In genomic region chr22:17368727-17369552, GRCh38 we compare ENCODE assay signal across 9 cellular contexts. TPM values are rescaled to one million over a fixed set of nuclear protein-coding genes. Genes with fewer than 3 reads are reported as not detected.
DNase-seq lines count a peak whose midpoint lies in the region; ATAC-seq and TF ChIP-seq lines count a peak whose summit lies in the region.
"Had no signal": no experiment of that assay in that cellular context is flagged by ENCODE, and none has a peak within 500 bp of the region (broad histone marks: within the 10 kb centered on the region; RNA-seq: fewer than 3 reads in every experiment).

CECR2 (plus strand) TSS chr22:17369460; CDS start chr22:17369784, 324 bp downstream.

- no peak for TF ChIP-seq CTCF in brain (conservative IDR thresholded peaks at IDR 0.05)

- no peaks in the 10 kb centered on the region for H3K9me3 Mint-ChIP-seq in activated CD4-positive, alpha-beta memory T cell treated with anti-CD3 and anti-CD28 coated beads for 36 hours
- H3K9me3 Mint-ChIP-seq in activated CD4-positive, alpha-beta memory T cell treated with anti-CD3 and anti-CD28 coated beads, Interleukin-2, amount 10 ng/mL, durations not matched to agents 7 days and 5 days, result no peaks in the 10 kb centered on the region
- H3K9me3 Mint-ChIP-seq in brain, result peaks cover 0 to 2% (median 0%) of the 10 kb centered on the region in 5 experiments
- no peaks in the 10 kb centered on the region for H3K9me3 Mint-ChIP-seq in stimulated activated effector memory CD8-positive, alpha-beta T cell treated with anti-CD3 and anti-CD28 coated beads, Interleukin-12 subunit alpha, Interleukin-12 subunit beta, amount 100 ng/mL, for 72 hours

- POLR2A ChIA-PET in activated CD4-positive, alpha-beta memory T cell treated with anti-CD3 and anti-CD28 coated beads for 36 hours (lab: Charles Lee), result no interaction called here
- POLR2A ChIA-PET in activated CD4-positive, alpha-beta memory T cell treated with anti-CD3 and anti-CD28 coated beads, Interleukin-2, amount 10 ng/mL, durations not matched to agents 7 days and 5 days (lab: Charles Lee), result no interaction called here

- peaks cover 53% of the 10 kb centered on the region for H3K27me3 Mint-ChIP-seq in activated CD4-positive, alpha-beta memory T cell treated with anti-CD3 and anti-CD28 coated beads for 36 hours
- peaks cover 63% of the 10 kb centered on the region for H3K27me3 Mint-ChIP-seq in activated CD4-positive, alpha-beta memory T cell treated with anti-CD3 and anti-CD28 coated beads, Interleukin-2, amount 10 ng/mL, durations not matched to agents 7 days and 5 days
- peaks cover 12% of the 10 kb centered on the region for H3K27me3 Mint-ChIP-seq in brain

- H3K4me1 Mint-ChIP-seq in activated CD4-positive, alpha-beta memory T cell treated with anti-CD3 and anti-CD28 coated beads for 36 hours (ENCODE audit: low read depth), result peaks cover 22% of the 10 kb centered on the region
- peaks cover 18% of the 10 kb centered on the region for H3K4me1 Mint-ChIP-seq in activated CD4-positive, alpha-beta memory T cell treated with anti-CD3 and anti-CD28 coated beads, Interleukin-2, amount 10 ng/mL, durations not matched to agents 7 days and 5 days
- peaks cover 51% of the 10 kb centered on the region for H3K4me1 Mint-ChIP-seq in brain
- H3K4me1 Mint-ChIP-seq in stimulated activated effector memory CD8-positive, alpha-beta T cell treated with anti-CD3 and anti-CD28 coated beads, Interleukin-12 subunit alpha, Interleukin-12 subunit beta, amount 100 ng/mL, for 72 hours, result peaks cover 24% of the 10 kb centered on the region

- DNase-seq in activated CD4-positive, alpha-beta memory T cell treated with anti-CD3 and anti-CD28 coated beads for 36 hours, result no peak
- DNase-seq in activated CD4-positive, alpha-beta memory T cell treated with anti-CD3 and anti-CD28 coated beads, Interleukin-2, amount 10 ng/mL, durations not matched to agents 7 days and 5 days, result no peak
- peak; percentile 50 for DNase-seq in NCI-H748 treated with DMSO at 0.1 percent for 48 hours (lab: John Stamatoyannopoulos, UW)
- peak; percentile 30 for DNase-seq in kidney tubule cell (ENCODE audit: low spot score)
- peak in 1 of 2 donors; percentile 51 for DNase-seq in stimulated activated effector memory CD8-positive, alpha-beta T cell treated with anti-CD3 and anti-CD28 coated beads, Interleukin-12 subunit alpha, Interleukin-12 subunit beta, amount 100 ng/mL, for 72 hours (ENCODE audit: low spot score in 2 of 2)
- no peak for DNase-seq in OCI-M2 (lab: John Stamatoyannopoulos, UW; ENCODE audit: unreplicated experiment)

- H3K36me3 Mint-ChIP-seq in activated CD4-positive, alpha-beta memory T cell treated with anti-CD3 and anti-CD28 coated beads for 36 hours, result no peaks in the 10 kb centered on the region
- no peaks in the 10 kb centered on the region for H3K36me3 Mint-ChIP-seq in activated CD4-positive, alpha-beta memory T cell treated with anti-CD3 and anti-CD28 coated beads, Interleukin-2, amount 10 ng/mL, durations not matched to agents 7 days and 5 days (ENCODE audit: low read depth)
- no peaks in the 10 kb centered on the region for H3K36me3 Mint-ChIP-seq in brain
- H3K36me3 Mint-ChIP-seq in stimulated activated effector memory CD8-positive, alpha-beta T cell treated with anti-CD3 and anti-CD28 coated beads, Interleukin-12 subunit alpha, Interleukin-12 subunit beta, amount 100 ng/mL, for 72 hours, result no peaks in the 10 kb centered on the region

- intact Hi-C loops in activated CD4-positive, alpha-beta memory T cell treated with anti-CD3 and anti-CD28 coated beads for 36 hours (cut with micrococcal nuclease), result loop anchor here (5.0 kb wide), 1 partner anchor 147 kb away; no protein-coding TSS in a partner anchor

- H3K27ac Mint-ChIP-seq in activated CD4-positive, alpha-beta memory T cell treated with anti-CD3 and anti-CD28 coated beads for 36 hours, result no peak within 1 kb of the TSS
- no peak within 1 kb of the TSS for H3K27ac Mint-ChIP-seq in activated CD4-positive, alpha-beta memory T cell treated with anti-CD3 and anti-CD28 coated beads, Interleukin-2, amount 10 ng/mL, durations not matched to agents 7 days and 5 days
- H3K27ac Mint-ChIP-seq in brain, result peak within 1 kb of the TSS; percentile 89 to 97 (median 94)
- H3K27ac Mint-ChIP-seq in stimulated activated effector memory CD8-positive, alpha-beta T cell treated with anti-CD3 and anti-CD28 coated beads, Interleukin-12 subunit alpha, Interleukin-12 subunit beta, amount 100 ng/mL, for 72 hours, result no peak within 1 kb of the TSS

- peak within 1 kb of the TSS; percentile 55 for H3K4me3 Mint-ChIP-seq in activated CD4-positive, alpha-beta memory T cell treated with anti-CD3 and anti-CD28 coated beads for 36 hours
- no peak within 1 kb of the TSS for H3K4me3 Mint-ChIP-seq in activated CD4-positive, alpha-beta memory T cell treated with anti-CD3 and anti-CD28 coated beads, Interleukin-2, amount 10 ng/mL, durations not matched to agents 7 days and 5 days
- peak within 1 kb of the TSS; percentile 88 to 97 (median 93) for H3K4me3 Mint-ChIP-seq in brain
- peak within 1 kb of the TSS; percentile 60 for H3K4me3 Mint-ChIP-seq in stimulated activated effector memory CD8-positive, alpha-beta T cell treated with anti-CD3 and anti-CD28 coated beads, Interleukin-12 subunit alpha, Interleukin-12 subunit beta, amount 100 ng/mL, for 72 hours

- ATAC-seq in stimulated activated effector memory CD8-positive, alpha-beta T cell treated with anti-CD3 and anti-CD28 coated beads, Interleukin-12 subunit alpha, Interleukin-12 subunit beta, amount 100 ng/mL, for 72 hours, result no peak
- ATAC-seq in GM18519 (IDR thresholded peaks at IDR 0.05; ENCODE audit: low FRiP score, unreplicated experiment), result no peak

- CTCF ChIA-PET in activated CD4-positive, alpha-beta memory T cell treated with anti-CD3 and anti-CD28 coated beads for 36 hours (lab: Charles Lee), result interaction anchor here (0.6 to 2.3 kb wide), 4 partner anchors 19 to 295 kb away, joined by 3 to 7 read pairs (median 4); no protein-coding TSS in a partner anchor
- CTCF ChIA-PET in activated CD4-positive, alpha-beta memory T cell treated with anti-CD3 and anti-CD28 coated beads, Interleukin-2, amount 10 ng/mL, durations not matched to agents 7 days and 5 days (lab: Charles Lee), result no interaction called here

RNA-seq across cellular contexts. Expression of gene CECR2, which starts in this region (rescaled TPM):
- not detected for total RNA-seq in activated CD4-positive, alpha-beta memory T cell treated with anti-CD3 and anti-CD28 coated beads for 36 hours
- under 1 TPM in 1 of 2 experiments, not detected in 1; 0.05 TPM for total RNA-seq in activated CD4-positive, alpha-beta memory T cell treated with anti-CD3 and anti-CD28 coated beads, Interleukin-2, amount 10 ng/mL, durations not matched to agents 7 days and 5 days
- 6.8 TPM for polyA plus RNA-seq in brain (ENCODE audit: insufficient read depth, low read depth, low replicate concordance)
- total RNA-seq: activated CD8-positive, alpha-beta memory T cell treated with anti-CD3 and anti-CD28 coated beads for 36 hours had no signal

Comparison
In these comparisons a context has a peak if more than half of its experiments do, and no peak if none do; other contexts are left out.
1. DNase-seq: peak in NCI-H748 treated with DMSO at 0.1 percent for 48 hours (single experiment) and kidney tubule cell (single experiment); none in activated CD4-positive, alpha-beta memory T cell treated with anti-CD3 and anti-CD28 coated beads for 36 hours (single experiment), activated CD4-positive, alpha-beta memory T cell treated with anti-CD3 and anti-CD28 coated beads, Interleukin-2, amount 10 ng/mL, durations not matched to agents 7 days and 5 days (single experiment) and OCI-M2 (single experiment).
2. H3K27ac Mint-ChIP-seq: peak in brain (5 of 5); none in activated CD4-positive, alpha-beta memory T cell treated with anti-CD3 and anti-CD28 coated beads for 36 hours (single experiment), activated CD4-positive, alpha-beta memory T cell treated with anti-CD3 and anti-CD28 coated beads, Interleukin-2, amount 10 ng/mL, durations not matched to agents 7 days and 5 days (single experiment) and stimulated activated effector memory CD8-positive, alpha-beta T cell treated with anti-CD3 and anti-CD28 coated beads, Interleukin-12 subunit alpha, Interleukin-12 subunit beta, amount 100 ng/mL, for 72 hours (single experiment).